ENCODE assay signal across 11 cellular contexts in the genomic region with DNA sequence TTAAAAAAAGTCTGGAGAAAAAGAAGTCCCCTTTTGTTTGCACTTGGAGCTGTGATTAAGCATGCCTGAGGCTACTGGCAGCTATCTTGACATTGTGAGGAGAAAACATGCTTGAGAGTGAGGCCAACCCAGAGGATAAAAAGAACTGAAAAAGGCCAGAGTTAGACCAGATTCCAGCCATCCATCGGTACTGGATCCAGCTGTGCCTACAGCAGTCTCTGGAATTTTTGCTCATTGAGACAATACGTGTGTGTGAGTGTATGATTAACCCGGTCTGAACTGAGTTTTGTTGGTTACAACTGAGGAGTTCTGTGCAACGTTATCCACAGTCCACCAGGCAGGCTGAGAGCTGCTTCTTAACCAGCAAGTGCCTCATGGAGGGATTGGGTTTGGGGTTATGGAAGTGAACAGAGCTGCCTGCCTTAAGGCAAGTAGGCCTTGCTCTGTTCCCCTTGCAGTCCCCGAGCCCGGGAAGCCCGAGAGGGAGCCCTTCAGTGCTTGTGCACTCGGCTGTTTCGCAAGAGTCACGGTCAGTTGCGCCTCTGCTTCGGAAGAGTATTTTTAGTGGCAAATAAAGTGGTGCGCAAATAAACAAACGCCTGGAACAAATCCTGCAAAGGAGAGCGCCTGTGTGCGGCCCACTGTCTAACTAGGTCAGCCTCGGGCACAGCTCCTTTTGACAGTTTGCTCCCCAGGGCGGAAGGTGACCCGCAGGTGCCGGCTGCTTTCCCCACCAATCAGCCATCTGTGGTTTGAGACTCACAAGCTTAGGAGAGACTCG. TPM values are rescaled to one million over a fixed set of nuclear protein-coding genes. Genes with fewer than 3 reads are reported as not detected.
A peak's percentile ranks its signal among the peaks of the same experiment; 100 is the strongest.
DNase-seq lines count a peak whose midpoint lies in the region; ATAC-seq and TF ChIP-seq lines count a peak whose summit lies in the region.
"Had no signal": no experiment of that assay in that cellular context is flagged by ENCODE, and none has a peak within 500 bp of the region (broad histone marks: within the 10 kb centered on the region; RNA-seq: fewer than 3 reads in every experiment).

No MANE protein-coding gene starts in this region.

- peaks cover 3% of the 10 kb centered on the region for H3K9me3 Mint-ChIP-seq in neural progenitor cell
- H3K9me3 Mint-ChIP-seq: immature natural killer cell had no signal

- no peak overlapping the region for H3K4me3 Mint-ChIP-seq in neural progenitor cell
- H3K4me3 Mint-ChIP-seq: immature natural killer cell had no signal

- peak overlapping the region; percentile 53 for H3K27ac Mint-ChIP-seq in neural progenitor cell
- H3K27ac Mint-ChIP-seq: immature natural killer cell had no signal

- no peaks in the 10 kb centered on the region for H3K9me3 ChIP-seq in neural progenitor cell (ENCODE audit: low read depth)

- ATAC-seq in HG02623 (IDR thresholded peaks at IDR 0.05; ENCODE audit: unreplicated experiment) (no peak), HG03108 (IDR thresholded peaks at IDR 0.05; ENCODE audit: unreplicated experiment) (no peak)

- H3K27me3 ChIP-seq in neural progenitor cell = no peaks in the 10 kb centered on the region

- no peaks in the 10 kb centered on the region for H3K4me1 ChIP-seq in neural progenitor cell

- H3K36me3 ChIP-seq in neural progenitor cell = no peaks in the 10 kb centered on the region

- peaks cover 10% of the 10 kb centered on the region for H3K4me1 Mint-ChIP-seq in neural progenitor cell

- H3K79me2 ChIP-seq in neural progenitor cell (ENCODE audit: low read depth) = no peaks in the 10 kb centered on the region

- in situ Hi-C loops in Caki2 (cut with HindIII; ENCODE audit: low pct_unique_long_range_greater_than_20kb, low sequenced_read_pairs) = no loop called here

- H4K20me1 ChIP-seq in neural progenitor cell (ENCODE audit: low read depth) = no peaks in the 10 kb centered on the region

- H3K9ac ChIP-seq in neural progenitor cell = no peak overlapping the region

- no peak overlapping the region for H3K27ac ChIP-seq in epithelial cell of prostate
- no peak overlapping the region for H3K27ac ChIP-seq in neural progenitor cell

- TF ChIP-seq CTCF in neural progenitor cell (IDR thresholded peaks at IDR 0.05) = no peak

- peak overlapping the region; percentile 42 for H2AFZ ChIP-seq in neural progenitor cell (replicated peaks)

- no peaks in the 10 kb centered on the region for H3F3A ChIP-seq in neural progenitor cell (ENCODE audit: low read depth)

- peaks cover 6% of the 10 kb centered on the region for H3K27me3 Mint-ChIP-seq in neural progenitor cell (ENCODE audit: insufficient read depth, low read depth)

- H3K36me3 Mint-ChIP-seq in neural progenitor cell = no peaks in the 10 kb centered on the region
- H3K36me3 Mint-ChIP-seq: immature natural killer cell had no signal

- H3K4me2 ChIP-seq in neural progenitor cell = no peak overlapping the region

- H3K4me3 ChIP-seq in neural progenitor cell = no peak overlapping the region

- peak; percentile 91 for DNase-seq in Caki2 (ENCODE audit: low read depth)
- peak; percentile 12 for DNase-seq in NCI-H226
- peak; percentile 33 for DNase-seq in epithelial cell of prostate (ENCODE audit: low read depth, low spot score)
- DNase-seq in neural progenitor cell (ENCODE audit: low spot score) = no peak
- no peak for DNase-seq in NCI-H2107 (lab: John Stamatoyannopoulos, UW)
- no peak for DNase-seq in A172 (ENCODE audit: low spot score)
- DNase-seq: immature natural killer cell; NCI-H1436 treated with DMSO at 0.1 percent for 48 hours; stimulated activated CD4-positive, alpha-beta T cell treated with anti-CD3 and anti-CD28 coated beads, Interleukin-2, amount 100 ng/mL, for 24 hours had no signal

RNA-seq across cellular contexts. Expression of a gene that starts 57.1 kb away (rescaled TPM):
- total RNA-seq in Caki2 (2014; rRNA removed; shearing (Covaris generic); ENCODE audit: low replicate concordance) = not detected in 2 replicates
- 0.56 and 0.99 TPM in 2 replicates for total RNA-seq in neural progenitor cell (ENCODE audit: low replicate concordance)
- total RNA-seq in A172 (2014; rRNA removed; shearing (Covaris generic)) = 0.19 and 0.93 TPM in 2 replicates

Comparison
In these comparisons a context has a peak if more than half of its experiments do, and no peak if none do; other contexts are left out.
1. DNase-seq: peak in Caki2 (single experiment), NCI-H226 (single experiment) and epithelial cell of prostate (single experiment); none in neural progenitor cell (single experiment), NCI-H2107 (single experiment) and A172 (single experiment).